1 cellular context compared by ENCODE assay signal in genomic region chr4:23930750-23931488, GRCh38.
TF ChIP-seq lines count a peak whose summit lies in the region.

No MANE protein-coding gene starts in this region.

TF ChIP-seq in K562, 482 proteins besides CTCF, POLR2A, EP300 and RAD21 (continued from another document):
- TF ChIP-seq ARID4B (CRISPR knock-in tag; IDR thresholded peaks at IDR 0.05) (no peak), FOSL1 (tag; conservative IDR thresholded peaks at IDR 0.05) (peak; percentile 70), FOXO4 (CRISPR knock-in tag; IDR thresholded peaks at IDR 0.05) (no peak), POLR3G (IDR thresholded peaks at IDR 0.05; ENCODE audit: extremely low read depth, insufficient read length, insufficient replicate concordance) (no peak), ZNF146 (CRISPR knock-in tag; IDR thresholded peaks at IDR 0.05; ENCODE audit: unreplicated experiment) (no peak), ZNF224 (CRISPR knock-in tag; IDR thresholded peaks at IDR 0.05) (peak; percentile 88), HSF4 (CRISPR knock-in tag; IDR thresholded peaks at IDR 0.05; ENCODE audit: borderline replicate concordance) (no peak), MEIS2 (IDR thresholded peaks at IDR 0.05; ENCODE audit: partially characterized antibody) (peak; percentile 11), ZNF316 (IDR thresholded peaks at IDR 0.05) (no peak)
- TF ChIP-seq, protein P1, sequence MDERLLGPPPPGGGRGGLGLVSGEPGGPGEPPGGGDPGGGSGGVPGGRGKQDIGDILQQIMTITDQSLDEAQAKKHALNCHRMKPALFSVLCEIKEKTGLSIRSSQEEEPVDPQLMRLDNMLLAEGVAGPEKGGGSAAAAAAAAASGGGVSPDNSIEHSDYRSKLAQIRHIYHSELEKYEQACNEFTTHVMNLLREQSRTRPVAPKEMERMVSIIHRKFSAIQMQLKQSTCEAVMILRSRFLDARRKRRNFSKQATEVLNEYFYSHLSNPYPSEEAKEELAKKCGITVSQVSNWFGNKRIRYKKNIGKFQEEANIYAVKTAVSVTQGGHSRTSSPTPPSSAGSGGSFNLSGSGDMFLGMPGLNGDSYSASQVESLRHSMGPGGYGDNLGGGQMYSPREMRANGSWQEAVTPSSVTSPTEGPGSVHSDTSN (CRISPR knock-in tag; IDR thresholded peaks at IDR 0.05; ENCODE audit: low read depth), result no peak
- TF ChIP-seq, protein P1 (tag; conservative IDR thresholded peaks at IDR 0.05; ENCODE audit: low read depth), result 0 out of 2 replicates have a peak, but pooled peaks have one; percentile 36
